13 cellular contexts compared by ENCODE assay signal in the genomic region with DNA sequence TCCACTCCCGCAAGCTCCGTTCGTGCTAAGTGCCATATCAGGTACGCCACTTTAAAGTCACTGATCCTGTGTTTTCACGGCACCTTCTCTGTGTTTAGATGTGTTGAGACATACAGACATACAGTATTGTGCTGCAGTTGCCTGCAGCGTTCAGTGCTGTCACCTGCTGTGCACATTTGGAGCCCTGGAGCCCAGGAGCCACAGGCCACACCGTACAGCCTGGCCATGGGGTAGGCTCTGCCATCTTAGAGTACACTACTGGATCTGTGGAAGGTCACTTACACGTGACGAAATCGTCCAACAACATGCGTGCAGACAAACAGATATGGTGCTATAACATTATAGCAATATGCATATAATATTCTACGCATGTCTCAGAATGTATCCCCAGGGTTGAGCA.
DNase-seq lines count a peak whose midpoint lies in the region; ATAC-seq, FAIRE-seq and TF ChIP-seq lines count a peak whose summit lies in the region.
"Had no signal": no experiment of that assay in that cellular context is flagged by ENCODE, and none has a peak within 500 bp of the region (broad histone marks: within the 10 kb centered on the region; RNA-seq: fewer than 3 reads in every experiment).

No MANE protein-coding gene starts in this region.

- no peak overlapping the region for H3T11ph ChIP-seq in H9 (ENCODE audit: low read length)

- H3K4me1 ChIP-seq in HepG2 (ENCODE audit: insufficient read depth, low read length), result no peaks in the 10 kb centered on the region
- no peaks in the 10 kb centered on the region for H3K4me1 ChIP-seq in right lobe of liver
- no peaks in the 10 kb centered on the region for H3K4me1 ChIP-seq in neuronal stem cell (ENCODE audit: control insufficient read depth in 2 of 2, insufficient read depth in 1 of 2, low read depth in 1 of 2, low read length in 2 of 2)
- H3K4me1 ChIP-seq in upper lobe of right lung, result no peaks in the 10 kb centered on the region
- no peaks in the 10 kb centered on the region for H3K4me1 ChIP-seq in H9 (ENCODE audit: insufficient read depth, low read length)

- POLR2A ChIA-PET in HepG2 (lab: Yijun Ruan, JAX), result no interaction called here

- H4K8ac ChIP-seq in neuronal stem cell (ENCODE audit: low read depth, low read length), result peak overlapping the region; percentile 1
- no peak overlapping the region for H4K8ac ChIP-seq in H9 (replicated peaks; ENCODE audit: insufficient read length, low read depth, low read length)

- no peak overlapping the region for H3K4me3 Mint-ChIP-seq in H9
- no peak overlapping the region for H3K4me3 Mint-ChIP-seq in T-helper 2 cell treated with Interferon-gamma antibody and Interleukin-4, amounts not matched to agents 5 μg/mL and 100 μg/mL, for 36 hours
- H3K4me3 Mint-ChIP-seq: B cell; CD4-positive, alpha-beta T cell had no signal

- peaks cover 5% of the 10 kb centered on the region; the same call in 1 of the 2 replicates for H3K9me3 ChIP-seq in HepG2 (ENCODE audit: low read length)
- H3K9me3 ChIP-seq in right lobe of liver, result no peaks in the 10 kb centered on the region
- peaks cover 4 to 11% of the 10 kb centered on the region in 2 donors for H3K9me3 ChIP-seq in neuronal stem cell (replicated peaks in 1 of 2; ENCODE audit: control insufficient read depth in 2 of 2, insufficient read depth in 1 of 2, low read depth in 1 of 2, low read length in 2 of 2)
- H3K9me3 ChIP-seq in upper lobe of right lung, result no peaks in the 10 kb centered on the region
- peaks cover 7% of the 10 kb centered on the region for H3K9me3 ChIP-seq in H9 (ENCODE audit: control insufficient read depth, low read depth, low read length)

- H3K79me1 ChIP-seq in neuronal stem cell (ENCODE audit: low read depth, low read length) (no peaks in the 10 kb centered on the region), H9 (ENCODE audit: insufficient read depth, low read depth, low read length, poor library complexity, severe bottlenecking) (no peaks in the 10 kb centered on the region)

- TF ChIP-seq EP300 in HepG2 (IDR thresholded peaks at IDR 0.05; ENCODE audit: low read depth in 2 of 2, low read length in 2 of 2), result no peak
- no peak for TF ChIP-seq EP300 in HepG2 (CRISPR knock-in tag; IDR thresholded peaks at IDR 0.05; ENCODE audit: borderline replicate concordance)

- H3K27ac Mint-ChIP-seq in H9, result no peak overlapping the region
- H3K27ac Mint-ChIP-seq in T-helper 2 cell treated with Interferon-gamma antibody and Interleukin-4, amounts not matched to agents 5 μg/mL and 100 μg/mL, for 36 hours, result no peak overlapping the region
- H3K27ac Mint-ChIP-seq: B cell; CD4-positive, alpha-beta T cell had no signal

- H2BK5ac ChIP-seq in neuronal stem cell (ENCODE audit: low read length) (no peak overlapping the region), H9 (ENCODE audit: insufficient read length, low read length) (no peak overlapping the region)

- H3K14ac ChIP-seq in neuronal stem cell (ENCODE audit: low read length) (no peak overlapping the region), H9 (ENCODE audit: insufficient read depth, low read length) (no peak overlapping the region)

- no TSS peak for BruUV-seq in HepG2 (replicated peaks; lab: Mats Ljungman, UMichigan)

- H2AFZ ChIP-seq in HepG2 (ENCODE audit: low read length), result peak overlapping the region; percentile 2
- H2AFZ ChIP-seq in neuronal stem cell (ENCODE audit: low read length), result no peak overlapping the region
- no peak overlapping the region for H2AFZ ChIP-seq in H9 (ENCODE audit: low read length)

- H3K4me2 ChIP-seq in HepG2 (ENCODE audit: low read depth, low read length) (no peak overlapping the region), neuronal stem cell (ENCODE audit: insufficient read depth, low read length, poor library complexity, severe bottlenecking) (no peak overlapping the region), H9 (ENCODE audit: insufficient read depth, insufficient read length, low read length) (no peak overlapping the region)

- no peak overlapping the region for H2BK12ac ChIP-seq in neuronal stem cell (ENCODE audit: low read length)
- H2BK12ac ChIP-seq in H9 (ENCODE audit: insufficient read length, low read depth, low read length), result no peak overlapping the region

- H3K18ac ChIP-seq in neuronal stem cell (ENCODE audit: low read length) (no peak overlapping the region), H9 (ENCODE audit: insufficient read length, low read depth, low read length) (no peak overlapping the region)

- no peak overlapping the region for H3K56ac ChIP-seq in H9 (ENCODE audit: insufficient read length, low read depth, low read length)

- no peaks in the 10 kb centered on the region for H3K4me1 Mint-ChIP-seq in H9
- H3K4me1 Mint-ChIP-seq in T-helper 2 cell treated with Interferon-gamma antibody and Interleukin-4, amounts not matched to agents 5 μg/mL and 100 μg/mL, for 36 hours (ENCODE audit: low read depth), result no peaks in the 10 kb centered on the region
- H3K4me1 Mint-ChIP-seq: B cell had no signal

- H3K4me3 ChIP-seq in HepG2 (replicated peaks in 1 of 3; ENCODE audit: insufficient read depth in 1 of 3, low read depth in 2 of 3, low read length in 3 of 3) (no peak overlapping the region), right lobe of liver (no peak overlapping the region), neuronal stem cell (ENCODE audit: low read length in 2 of 2) (no peak overlapping the region), upper lobe of right lung (no peak overlapping the region)
- H3K4me3 ChIP-seq: GM12878 had no signal

- H3K79me2 ChIP-seq in HepG2 (ENCODE audit: insufficient read depth, low read length) (no peaks in the 10 kb centered on the region), H9 (ENCODE audit: insufficient read depth, low read length) (no peaks in the 10 kb centered on the region)

- peaks cover 22% of the 10 kb centered on the region for H3K27me3 Mint-ChIP-seq in H9 (ENCODE audit: low read depth)
- H3K27me3 Mint-ChIP-seq in T-helper 2 cell treated with Interferon-gamma antibody and Interleukin-4, amounts not matched to agents 5 μg/mL and 100 μg/mL, for 36 hours (ENCODE audit: low read depth), result peaks cover 2% of the 10 kb centered on the region

- no peak for FAIRE-seq in HepG2 (lab: Jason Lieb, UNC)
- FAIRE-seq: GM12878, GM18507 had no signal

- peaks cover 27 to 31% of the 10 kb centered on the region in 2 experiments for H3K9me3 Mint-ChIP-seq in H9
- H3K9me3 Mint-ChIP-seq in T-helper 2 cell treated with Interferon-gamma antibody and Interleukin-4, amounts not matched to agents 5 μg/mL and 100 μg/mL, for 36 hours, result peaks cover 24% of the 10 kb centered on the region

- no peak overlapping the region for H2BK20ac ChIP-seq in H9 (ENCODE audit: low read depth, low read length, poor library complexity, severe bottlenecking)

- H2BK120ac ChIP-seq in neuronal stem cell (ENCODE audit: low read depth, low read length), result no peak overlapping the region
- H2BK120ac ChIP-seq in H9 (ENCODE audit: low read depth, low read length, poor library complexity, severe bottlenecking), result no peak overlapping the region

- peaks cover 4 to 10% (median 4%) of the 10 kb centered on the region in 3 experiments for H3K36me3 Mint-ChIP-seq in H9 (ENCODE audit: insufficient read depth in 1 of 3, low read depth in 3 of 3)
- H3K36me3 Mint-ChIP-seq in T-helper 2 cell treated with Interferon-gamma antibody and Interleukin-4, amounts not matched to agents 5 μg/mL and 100 μg/mL, for 36 hours (ENCODE audit: low read depth), result no peaks in the 10 kb centered on the region

- H3K9ac ChIP-seq in HepG2 (ENCODE audit: insufficient read depth, low read depth, low read length) (no peak overlapping the region), neuronal stem cell (ENCODE audit: low read depth, low read length, poor library complexity) (no peak overlapping the region), H9 (ENCODE audit: extremely low read depth, insufficient read length, low read length) (no peak overlapping the region)

- intact Hi-C loops in HepG2 (cut with micrococcal nuclease; ENCODE audit: unreplicated experiment), result no loop called here
- intact Hi-C loops in right lobe of liver (cut with DNase I), result no loop called here
- intact Hi-C loops in upper lobe of right lung (cut with DNase I), result no loop called here

- WGBS in HepG2 (ENCODE audit: low lambda C conversion rate), result 55% methylated on average over 10 of the region's 12 CpGs
- WGBS in right lobe of liver (ENCODE audit: insufficient coverage, low coverage, low lambda C conversion rate, missing lambda C conversion rate), result 88% methylated on average over 3 of the region's 12 CpGs
- no CpG with 5 or more reads among the region's 12 CpGs for WGBS in neuronal stem cell (ENCODE audit: extremely low coverage in 2 of 2, insufficient read length in 2 of 2, insufficient replicate concordance in 1 of 2), 2 donors
- no CpG with 5 or more reads among the region's 12 CpGs for WGBS in H9 (ENCODE audit: extremely low coverage, insufficient read length, low lambda C conversion rate)

- H4K5ac ChIP-seq in H9 (ENCODE audit: insufficient read length, low read depth, low read length), result no peak overlapping the region

- DNase-seq in HepG2 (ENCODE audit: low spot score) (no peak), right lobe of liver (no peak), neuronal stem cell (ENCODE audit: low spot score) (no peak), upper lobe of right lung (peak; percentile 40), H9 (no peak)
- DNase-seq in T-helper 2 cell treated with Interferon-gamma antibody and Interleukin-4, amounts not matched to agents 5 μg/mL and 100 μg/mL, for 36 hours (ENCODE audit: low spot score), result no peak
- DNase-seq: C1 segment of cervical spinal cord; CD4-positive, alpha-beta T cell; DMS79 had no signal

- TF ChIP-seq RAD21 in HepG2 (CRISPR knock-in tag; IDR thresholded peaks at IDR 0.05), result no peak

- ATAC-seq in HepG2, result no peak
- no peak for ATAC-seq in right lobe of liver
- no peak for ATAC-seq in upper lobe of right lung
- no peak for ATAC-seq in HG02610 (IDR thresholded peaks at IDR 0.05; ENCODE audit: unreplicated experiment)
- ATAC-seq: GM12878 had no signal

- H3K23ac ChIP-seq in neuronal stem cell (ENCODE audit: low read depth, low read length, poor library complexity), result no peak overlapping the region
- no peak overlapping the region for H3K23ac ChIP-seq in H9 (ENCODE audit: insufficient read length, low read depth, low read length)

- TF ChIP-seq POLR2A in HepG2 (IDR thresholded peaks at IDR 0.05; ENCODE audit: insufficient read depth in 1 of 2, low read depth in 2 of 2, low read length in 2 of 2) (no peak), right lobe of liver (IDR thresholded peaks at IDR 0.05) (no peak)

- H3K4ac ChIP-seq in neuronal stem cell (ENCODE audit: low read length) (peak overlapping the region; percentile 71), H9 (ENCODE audit: low read depth, low read length) (no peak overlapping the region)

- CTCF ChIA-PET in HepG2 (lab: Yijun Ruan, JAX; ENCODE audit: low intra/inter-chr PET ratio, low total read pairs), result no interaction called here

- H3K27me3 ChIP-seq in HepG2 (ENCODE audit: control insufficient read depth in 1 of 2, insufficient read depth in 2 of 2, low read length in 2 of 2) (no peaks in the 10 kb centered on the region; a peak in 1 of 5 replicates), right lobe of liver (no peaks in the 10 kb centered on the region), neuronal stem cell (ENCODE audit: control insufficient read depth in 3 of 3, insufficient read depth in 3 of 3, low read depth in 1 of 3, low read length in 3 of 3) (no peaks in the 10 kb centered on the region), upper lobe of right lung (no peaks in the 10 kb centered on the region), H9 (ENCODE audit: insufficient read depth, low read length) (no peaks in the 10 kb centered on the region)

- H3K27ac ChIP-seq in HepG2 (ENCODE audit: extremely low read length, insufficient read depth, low read length), result no peak overlapping the region
- no peak overlapping the region for H3K27ac ChIP-seq in right lobe of liver
- no peak overlapping the region for H3K27ac ChIP-seq in neuronal stem cell (replicated peaks; ENCODE audit: low read length)
- no peak overlapping the region for H3K27ac ChIP-seq in upper lobe of right lung
- no peak overlapping the region for H3K27ac ChIP-seq in H9 (ENCODE audit: insufficient read length, low read depth, low read length)

- H3K36me3 ChIP-seq in HepG2 (replicated peaks in 1 of 2; ENCODE audit: control insufficient read depth in 1 of 2, insufficient read depth in 2 of 2, low read length in 2 of 2) (no peaks in the 10 kb centered on the region), right lobe of liver (no peaks in the 10 kb centered on the region), neuronal stem cell (replicated peaks in 1 of 2; ENCODE audit: control insufficient read depth in 2 of 2, insufficient read depth in 2 of 2, low read length in 2 of 2) (no peaks in the 10 kb centered on the region), upper lobe of right lung (no peaks in the 10 kb centered on the region)

- no peaks in the 10 kb centered on the region for H3K23me2 ChIP-seq in H9 (ENCODE audit: insufficient read length, low read depth, low read length, poor library complexity, severe bottlenecking)

- in situ Hi-C loops in HepG2 (cut with HindIII; ENCODE audit: extremely low pct_ligation_motif_present, low pct_unique_long_range_greater_than_20kb), result no loop called here

- H4K20me1 ChIP-seq in HepG2 (ENCODE audit: insufficient read depth, low read length) (no peaks in the 10 kb centered on the region), H9 (ENCODE audit: control insufficient read depth, insufficient read depth, insufficient read length) (no peaks in the 10 kb centered on the region)

- TF ChIP-seq CTCF in HepG2 (CRISPR knock-in tag; IDR thresholded peaks at IDR 0.05) (no peak), right lobe of liver (IDR thresholded peaks at IDR 0.05) (no peak), upper lobe of right lung (IDR thresholded peaks at IDR 0.05) (no peak), H9 (conservative IDR thresholded peaks at IDR 0.05) (no peak)

- H2BK15ac ChIP-seq in neuronal stem cell (ENCODE audit: low read length) (no peak overlapping the region), H9 (ENCODE audit: low read depth, low read length) (no peak overlapping the region)

- no peak overlapping the region for H2AK5ac ChIP-seq in neuronal stem cell (ENCODE audit: low read depth, low read length)
- no peak overlapping the region for H2AK5ac ChIP-seq in H9 (ENCODE audit: insufficient read length, low read length)

- H4K91ac ChIP-seq in neuronal stem cell (ENCODE audit: low read depth, low read length, poor library complexity) (peak overlapping the region; percentile 56), H9 (ENCODE audit: insufficient read length, low read depth, low read length) (no peak overlapping the region)
